Comparison of ENCODE assay signal across 17 cellular contexts in genomic region chr1:170789063-170789462, GRCh38.
DNase-seq lines count a peak whose midpoint lies in the region; ATAC-seq and TF ChIP-seq lines count a peak whose summit lies in the region.
"Had no signal": no experiment of that assay in that cellular context is flagged by ENCODE, and none has a peak within 500 bp of the region (broad histone marks: within the 10 kb centered on the region; RNA-seq: fewer than 3 reads in every experiment).

No MANE protein-coding gene starts in this region.

- dilution Hi-C loops in IMR-90 (cut with HindIII; ENCODE audit: low sequenced_read_pairs, unreplicated experiment) (no loop called here), mammary epithelial cell (cut with HindIII; ENCODE audit: low sequenced_read_pairs) (no loop called here)

- H3K4me2 ChIP-seq in IMR-90 (ENCODE audit: low read depth, low read length): no peak overlapping the region
- H3K4me2 ChIP-seq in mammary epithelial cell (ENCODE audit: insufficient read depth, low read depth, low read length): no peak overlapping the region

- H4K5ac ChIP-seq in IMR-90 (ENCODE audit: low read depth, low read length): no peak overlapping the region

- ATAC-seq in GM18907 (IDR thresholded peaks at IDR 0.05; ENCODE audit: unreplicated experiment): peak; percentile 70
- peak; percentile 59 for ATAC-seq in HG02981 (IDR thresholded peaks at IDR 0.05; ENCODE audit: unreplicated experiment)
- no peak for ATAC-seq in IMR-90 (ENCODE audit: low read depth)
- ATAC-seq: HepG2 had no signal

- no peaks in the 10 kb centered on the region for H3K27me3 ChIP-seq in IMR-90 (ENCODE audit: control insufficient read depth, insufficient read depth, low read length)
- H3K27me3 ChIP-seq in thyroid gland: no peaks in the 10 kb centered on the region
- no peaks in the 10 kb centered on the region for H3K27me3 ChIP-seq in mammary epithelial cell (ENCODE audit: insufficient read depth, low read length)

- H3K27ac ChIP-seq in IMR-90 (ENCODE audit: insufficient read depth, low read length): no peak overlapping the region
- H3K27ac ChIP-seq in thyroid gland: peak overlapping the region in 2 of 3 donors; percentile 86 to 92
- H3K27ac ChIP-seq in mammary epithelial cell (ENCODE audit: insufficient read depth, low read depth, low read length): no peak overlapping the region

- H2AK5ac ChIP-seq in IMR-90 (ENCODE audit: low read depth, low read length): no peak overlapping the region

- no peak overlapping the region for H2BK5ac ChIP-seq in IMR-90 (ENCODE audit: low read depth, low read length, poor library complexity, severe bottlenecking)

- no peak overlapping the region for H3K23ac ChIP-seq in IMR-90 (ENCODE audit: low read depth, low read length)

- H3K9ac ChIP-seq in IMR-90 (ENCODE audit: low read depth, low read length) (no peak overlapping the region), mammary epithelial cell (ENCODE audit: insufficient read depth, low read length) (no peak overlapping the region)

- H2BK15ac ChIP-seq in IMR-90 (ENCODE audit: low read depth, low read length): no peak overlapping the region; the same call in 2 of the 3 replicates

- peak overlapping the region; percentile 53; the same call in 1 of the 2 replicates for H3K18ac ChIP-seq in IMR-90 (ENCODE audit: low read depth, low read length)

- H3K36me3 ChIP-seq in IMR-90 (ENCODE audit: control insufficient read depth, insufficient read depth, low read length) (no peaks in the 10 kb centered on the region), thyroid gland (no peaks in the 10 kb centered on the region), mammary epithelial cell (ENCODE audit: insufficient read depth, low read length) (no peaks in the 10 kb centered on the region)

- POLR2A ChIA-PET in IMR-90 (lab: Charles Lee; ENCODE audit: unreplicated experiment): no interaction called here

- in situ Hi-C loops in IMR-90 (cut with MboI; ENCODE audit: low sequenced_read_pairs) (no loop called here), mammary epithelial cell (cut with MboI; ENCODE audit: low sequenced_read_pairs in 2 of 2) (no loop called here)

- no peak for TF ChIP-seq CTCF in IMR-90 (conservative IDR thresholded peaks at IDR 0.05; ENCODE audit: low read depth, low read length)
- no peak for TF ChIP-seq CTCF in thyroid gland (IDR thresholded peaks at IDR 0.05)
- TF ChIP-seq CTCF in mammary epithelial cell (conservative IDR thresholded peaks at IDR 0.05 in 1 of 2, IDR thresholded peaks at IDR 0.05 in 1 of 2; ENCODE audit: extremely low read depth in 1 of 2, insufficient read depth in 1 of 2, low read depth in 1 of 2, low read length in 2 of 2): no peak

- no peak overlapping the region for H4K91ac ChIP-seq in IMR-90 (ENCODE audit: insufficient read depth, low read depth, low read length)

- H3K9me3 ChIP-seq in IMR-90 (ENCODE audit: control insufficient read depth, insufficient read depth, low read length) (no peaks in the 10 kb centered on the region), thyroid gland (no peaks in the 10 kb centered on the region), mammary epithelial cell (replicated peaks; ENCODE audit: insufficient read depth, low read length) (no peaks in the 10 kb centered on the region)

- H2BK20ac ChIP-seq in IMR-90 (ENCODE audit: low read depth, low read length): no peak overlapping the region

- no peak overlapping the region for H3K4ac ChIP-seq in IMR-90 (ENCODE audit: low read depth, low read length)

- H3K14ac ChIP-seq in IMR-90 (replicated peaks; ENCODE audit: low read depth, low read length): no peak overlapping the region

- no peak for TF ChIP-seq RAD21 in IMR-90 (IDR thresholded peaks at IDR 0.05; ENCODE audit: low read length)

- no peak overlapping the region for H4K8ac ChIP-seq in IMR-90 (ENCODE audit: low read depth in 2 of 2, low read length in 2 of 2)

- CTCF ChIA-PET in IMR-90 (lab: Yijun Ruan, JAX) (no interaction called here), mammary epithelial cell (lab: Charles Lee; ENCODE audit: low non-redundant PET) (no interaction called here)

- no peak overlapping the region for H3K56ac ChIP-seq in IMR-90 (ENCODE audit: extremely low read depth, insufficient read depth, low read length)

- H2AK9ac ChIP-seq in IMR-90 (replicated peaks; ENCODE audit: low read depth, low read length, poor library complexity): no peak overlapping the region

- H3K4me3 ChIP-seq in IMR-90 (ENCODE audit: insufficient read depth, low read depth, low read length): no peak overlapping the region
- H3K4me3 ChIP-seq in thyroid gland (replicated peaks in 1 of 3): no peak overlapping the region
- H3K4me3 ChIP-seq in mammary epithelial cell (replicated peaks in 1 of 3; ENCODE audit: insufficient read depth in 1 of 3, low read depth in 2 of 3, low read length in 3 of 3): no peak overlapping the region

- BruUV-seq in IMR-90 (replicated peaks; lab: Mats Ljungman, UMichigan): no TSS peak
- no TSS peak for BruUV-seq in mammary epithelial cell (replicated peaks; lab: Mats Ljungman, UMichigan)

- H4K20me1 ChIP-seq in IMR-90 (ENCODE audit: insufficient read depth, low read length) (no peaks in the 10 kb centered on the region), mammary epithelial cell (ENCODE audit: insufficient read depth, low read length) (no peaks in the 10 kb centered on the region)

- WGBS in IMR-90 (ENCODE audit: extremely low coverage in 2 of 2, insufficient read length in 1 of 2), 2 experiments: no CpG with 5 or more reads among the region's 2 CpGs
- 93 to 94% methylated on average over 2 of the region's 2 CpGs for WGBS in thyroid gland, 2 donors
- WGBS in mammary epithelial cell (ENCODE audit: low coverage, missing lambda C conversion rate): 80% methylated on average over 2 of the region's 2 CpGs

- intact Hi-C loops in IMR-90 (cut with micrococcal nuclease): no loop called here
- intact Hi-C loops in thyroid gland (cut with DNase I): no loop called here
- intact Hi-C loops in mammary epithelial cell (cut with micrococcal nuclease): no loop called here

- H3K4me1 ChIP-seq in IMR-90 (ENCODE audit: control insufficient read depth, insufficient read depth, low read length) (peaks cover 2% of the 10 kb centered on the region), thyroid gland (peaks cover 15 to 28% of the 10 kb centered on the region in 2 donors), mammary epithelial cell (ENCODE audit: insufficient read depth, low read length) (no peaks in the 10 kb centered on the region)

- H2BK120ac ChIP-seq in IMR-90 (ENCODE audit: low read depth, low read length): no peak overlapping the region

- DNase-seq in IMR-90 (no peak), thyroid gland (no peak), mammary epithelial cell (no peak), SHP77 (lab: John Stamatoyannopoulos, UW) (no peak), NCI-H2107 (lab: John Stamatoyannopoulos, UW) (no peak)
- DNase-seq: AML-193; CD4-positive, CD25-positive, alpha-beta regulatory T cell; DMS79; GOT3; MM.1S; NCI-H1930; NCI-H2171 treated with DMSO at 0.1 percent for 48 hours; RPMI8226; T1000 had no signal

- H2AFZ ChIP-seq in IMR-90 (replicated peaks; ENCODE audit: low read length, poor library complexity) (no peak overlapping the region), mammary epithelial cell (ENCODE audit: low read depth, low read length) (no peak overlapping the region)

- no peaks in the 10 kb centered on the region for H3K9me1 ChIP-seq in IMR-90 (ENCODE audit: insufficient read depth, low read length)

- TF ChIP-seq POLR2A in IMR-90 (IDR thresholded peaks at IDR 0.05; ENCODE audit: low read depth, low read length): no peak
- TF ChIP-seq POLR2A in thyroid gland (IDR thresholded peaks at IDR 0.05): no peak

- no peaks in the 10 kb centered on the region for H3K79me2 ChIP-seq in mammary epithelial cell (ENCODE audit: insufficient read depth, low read length)

- H3K79me1 ChIP-seq in IMR-90 (ENCODE audit: low read depth in 1 of 2, low read length in 2 of 2): no peaks in the 10 kb centered on the region

TF ChIP-seq in IMR-90, 13 proteins besides CTCF, POLR2A, EP300 and RAD21:
- TF ChIP-seq RFX5 (IDR thresholded peaks at IDR 0.05; ENCODE audit: low read depth, low read length) (no peak), MXI1 (IDR thresholded peaks at IDR 0.05; ENCODE audit: borderline replicate concordance, low read depth, low read length) (no peak), CEBPB (IDR thresholded peaks at IDR 0.05; ENCODE audit: low read depth, low read length) (no peak), FOS (IDR thresholded peaks at IDR 0.05; ENCODE audit: low read depth, low read length) (no peak), RCOR1 (IDR thresholded peaks at IDR 0.05; ENCODE audit: insufficient replicate concordance, low read length) (no peak), NFE2L2 (IDR thresholded peaks at IDR 0.05; ENCODE audit: low read depth, low read length) (no peak), MAFK (IDR thresholded peaks at IDR 0.05; ENCODE audit: low read depth, low read length) (no peak), CHD1 (IDR thresholded peaks at IDR 0.05; ENCODE audit: low read depth, low read length) (no peak), SMC3 (IDR thresholded peaks at IDR 0.05; ENCODE audit: low read depth, low read length) (no peak), MAZ (IDR thresholded peaks at IDR 0.05; ENCODE audit: borderline replicate concordance, low read depth, low read length) (no peak)

Comparison
In these comparisons a context has a peak if more than half of its experiments do, and no peak if none do; other contexts are left out.
1. H3K27ac ChIP-seq: peak in thyroid gland (2 of 3); none in IMR-90 (single experiment) and mammary epithelial cell (single experiment).